In the genomic region with DNA sequence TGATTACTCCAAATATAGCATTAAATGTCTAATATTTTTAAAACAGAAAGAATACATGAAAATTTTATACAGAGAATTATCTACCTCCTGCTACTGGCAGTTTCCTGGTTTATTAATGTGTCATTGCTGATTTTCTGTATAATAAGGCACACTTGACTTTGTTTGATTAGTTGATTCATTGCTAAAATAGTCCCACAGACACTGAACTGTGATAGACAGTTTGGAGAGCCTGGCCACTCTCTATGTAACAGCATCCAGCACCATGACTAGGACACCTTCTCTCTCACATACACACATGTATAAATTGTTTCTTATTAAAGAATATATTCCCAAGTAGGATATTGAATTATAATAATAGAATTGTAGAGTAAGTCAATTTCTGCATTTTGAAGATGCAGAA, we compare ENCODE assay signal across 26 cellular contexts.
"Had no signal": no experiment of that assay in that cellular context is flagged by ENCODE, and none has a peak within 500 bp of the region (broad histone marks: within the 10 kb centered on the region; RNA-seq: fewer than 3 reads in every experiment).

No MANE protein-coding gene starts in this region.

- H3K9me3 Mint-ChIP-seq: memory B cell; stimulated activated memory B cell treated with anti-CD40 and anti-IgM and Interleukin-4, amounts not matched to agents 10 μg/mL and 1 μg/mL and 100 μg/mL, for 72 hours; stimulated activated naive CD8-positive, alpha-beta T cell treated with anti-CD3 and anti-CD28 coated beads, Interleukin-15, Interleukin-2, amounts not matched to agents 100 ng/mL and 50 ng/mL, for 24 hours had no signal

- H3K4me2 ChIP-seq: hepatocyte had no signal

- H3K4me1 ChIP-seq: esophagus muscularis mucosa, foreskin keratinocyte, gastroesophageal sphincter, heart left ventricle, lower lobe of right lung, psoas muscle, spleen, transverse colon, upper lobe of right lung, uterus had no signal

- H3K36me3 ChIP-seq: esophagus muscularis mucosa, gastroesophageal sphincter, heart left ventricle, lower lobe of right lung, ovary, spleen, transverse colon, upper lobe of right lung, uterus had no signal

- H3K27me3 Mint-ChIP-seq: memory B cell; stimulated activated memory B cell treated with anti-CD40 and anti-IgM and Interleukin-4, amounts not matched to agents 10 μg/mL and 1 μg/mL and 100 μg/mL, for 72 hours; stimulated activated naive CD8-positive, alpha-beta T cell treated with anti-CD3 and anti-CD28 coated beads, Interleukin-15, Interleukin-2, amounts not matched to agents 100 ng/mL and 50 ng/mL, for 24 hours had no signal

- H3K79me2 ChIP-seq: hepatocyte had no signal

- H3K27ac Mint-ChIP-seq: memory B cell; natural killer cell; stimulated activated memory B cell treated with anti-CD40 and anti-IgM and Interleukin-4, amounts not matched to agents 10 μg/mL and 1 μg/mL and 100 μg/mL, for 72 hours; stimulated activated naive CD8-positive, alpha-beta T cell treated with anti-CD3 and anti-CD28 coated beads, Interleukin-15, Interleukin-2, amounts not matched to agents 100 ng/mL and 50 ng/mL, for 24 hours had no signal

- H3K27ac ChIP-seq: dorsolateral prefrontal cortex, esophagus muscularis mucosa, foreskin keratinocyte, gastroesophageal sphincter, heart left ventricle, hepatocyte, lower lobe of right lung, ovary, psoas muscle, skin epidermis, spleen, transverse colon, upper lobe of right lung, uterus had no signal

- H2AFZ ChIP-seq: hepatocyte had no signal

- H3K36me3 Mint-ChIP-seq: memory B cell; natural killer cell; stimulated activated memory B cell treated with anti-CD40 and anti-IgM and Interleukin-4, amounts not matched to agents 10 μg/mL and 1 μg/mL and 100 μg/mL, for 72 hours had no signal

- ATAC-seq: foreskin keratinocyte; gastroesophageal sphincter; heart left ventricle; left colon; left ventricle myocardium superior; lower lobe of right lung; natural killer cell; psoas muscle; right cardiac atrium; stimulated activated memory B cell treated with anti-CD40 and anti-IgM and Interleukin-4, amounts not matched to agents 10 μg/mL and 1 μg/mL and 100 μg/mL, for 72 hours; upper lobe of right lung had no signal

- DNase-seq: dorsolateral prefrontal cortex; effector CD4-positive, alpha-beta T cell; foreskin keratinocyte; heart left ventricle; left colon; left ventricle myocardium superior; lower lobe of right lung; natural killer cell; occipital lobe; ovary; posterior cingulate gyrus; psoas muscle; right cardiac atrium; spleen; stimulated activated CD4-positive, alpha-beta T cell treated with anti-CD3 and anti-CD28 coated beads, Interleukin-4, amount 100 ng/mL, for 4 hours; transverse colon; upper lobe of right lung; uterus had no signal

- H3K9me3 ChIP-seq: esophagus muscularis mucosa, gastroesophageal sphincter, heart left ventricle, lower lobe of right lung, ovary, psoas muscle, spleen, transverse colon, upper lobe of right lung, uterus had no signal

- H3K4me3 Mint-ChIP-seq: memory B cell; natural killer cell; stimulated activated memory B cell treated with anti-CD40 and anti-IgM and Interleukin-4, amounts not matched to agents 10 μg/mL and 1 μg/mL and 100 μg/mL, for 72 hours; stimulated activated naive CD8-positive, alpha-beta T cell treated with anti-CD3 and anti-CD28 coated beads, Interleukin-15, Interleukin-2, amounts not matched to agents 100 ng/mL and 50 ng/mL, for 24 hours had no signal

- FAIRE-seq: colon had no signal

- H3K4me3 ChIP-seq: dorsolateral prefrontal cortex, esophagus muscularis mucosa, gastroesophageal sphincter, heart left ventricle, hepatocyte, lower lobe of right lung, ovary, psoas muscle, skin epidermis, spleen, transverse colon, upper lobe of right lung, uterus had no signal

- H3K27me3 ChIP-seq: dorsolateral prefrontal cortex, esophagus muscularis mucosa, foreskin keratinocyte, gastroesophageal sphincter, heart left ventricle, hepatocyte, ovary, spleen, transverse colon, upper lobe of right lung, uterus had no signal

- H3K4me1 Mint-ChIP-seq: memory B cell; stimulated activated memory B cell treated with anti-CD40 and anti-IgM and Interleukin-4, amounts not matched to agents 10 μg/mL and 1 μg/mL and 100 μg/mL, for 72 hours had no signal
